Comparison of ENCODE assay signal across 8 cellular contexts in genomic region chr7:139232377-139232717, GRCh38. TPM values are rescaled to one million over a fixed set of nuclear protein-coding genes. Genes with fewer than 3 reads are reported as not detected.
DNase-seq lines count a peak whose midpoint lies in the region; ATAC-seq and TF ChIP-seq lines count a peak whose summit lies in the region.

No MANE protein-coding gene starts in this region.

- BruUV-seq in Panc1 (replicated peaks; lab: Mats Ljungman, UMichigan): no TSS peak

- intact Hi-C loops in Panc1 (cut with micrococcal nuclease; ENCODE audit: unreplicated experiment) (loop anchor here (5.0 kb wide), 1 partner anchor 125 kb away; the partner anchor contains the start of gene ZC3HAV1), ovary (cut with DNase I) (no loop called here)

- in situ Hi-C loops in Panc1 (cut with HindIII; ENCODE audit: low pct_unique_long_range_greater_than_20kb, low sequenced_read_pairs): no loop called here

- H3K27me3 ChIP-seq in Panc1 (ENCODE audit: control insufficient read depth, insufficient read depth, low read length) (peaks cover 4% of the 10 kb centered on the region; the same call in 1 of the 2 replicates), ovary (no peaks in the 10 kb centered on the region)

- no peak for TF ChIP-seq POLR2A in ovary (IDR thresholded peaks at IDR 0.05)

- TF ChIP-seq CTCF in Panc1 (IDR thresholded peaks at IDR 0.05): no peak
- TF ChIP-seq CTCF in ovary (IDR thresholded peaks at IDR 0.05): no peak

- 1 to 3% (median 1%) methylated on average over 8 of the region's 8 CpGs for WGBS in ovary, 3 donors

- H3K9me3 ChIP-seq in Panc1 (ENCODE audit: control insufficient read depth, insufficient read depth, low read depth, low read length) (no peaks in the 10 kb centered on the region), ovary (no peaks in the 10 kb centered on the region)

- DNase-seq in Panc1 (ENCODE audit: low read depth, low spot score): no peak
- DNase-seq in epithelial cell of prostate (ENCODE audit: low read depth, low spot score): no peak
- no peak for DNase-seq in ovary
- no peak for DNase-seq in HK-2 (ENCODE audit: unreplicated experiment)
- DNase-seq in NCI-H2196 (lab: John Stamatoyannopoulos, UW; ENCODE audit: unreplicated experiment): no peak
- DNase-seq in epidermal melanocyte (ENCODE audit: insufficient read length, low spot score): no peak

- no peaks in the 10 kb centered on the region; the same call in none of the 2 replicates for H3K36me3 ChIP-seq in Panc1 (ENCODE audit: control insufficient read depth, insufficient read depth, low read length)
- no peaks in the 10 kb centered on the region for H3K36me3 ChIP-seq in ovary

- CTCF ChIA-PET in Panc1 (lab: Charles Lee): no interaction called here

- POLR2A ChIA-PET in Panc1 (lab: Charles Lee): interaction anchor here (0.5 kb wide), 2 partner anchors 586 to 1083 kb away, joined by 4 to 5 read pairs; no protein-coding TSS in a partner anchor

- ATAC-seq in GM21515 (IDR thresholded peaks at IDR 0.05; ENCODE audit: unreplicated experiment) (peak; percentile 15), Panc1 (peak; percentile 5; the same call in 1 of the 2 replicates), GM21723 (IDR thresholded peaks at IDR 0.05; ENCODE audit: unreplicated experiment) (no peak)

- H3K4me1 ChIP-seq in Panc1 (ENCODE audit: control insufficient read depth, insufficient read depth, low read length) (peaks cover 11% of the 10 kb centered on the region), ovary (ENCODE audit: insufficient read depth) (no peaks in the 10 kb centered on the region)

- H3K4me3 ChIP-seq in Panc1 (ENCODE audit: low read depth in 2 of 2, low read length in 2 of 2) (peak overlapping the region; percentile 84 to 93), ovary (peak overlapping the region; percentile 90)

- H3K27ac ChIP-seq in Panc1 (ENCODE audit: low read length) (peak overlapping the region; percentile 73), epithelial cell of prostate (peak overlapping the region; percentile 66), ovary (peak overlapping the region; percentile 95 to 98)

- no peak for TF ChIP-seq EP300 in ovary (IDR thresholded peaks at IDR 0.05)

RNA-seq across cellular contexts. Expression of gene UBN2, which starts 1.3 kb away (rescaled TPM):
- total RNA-seq in Panc1 (2021; ENCODE audit: unreplicated experiment) (14.0 TPM), ovary (10 to 100 TPM; 12.6 to 28.8 (median 19.9) TPM)
- polyA plus RNA-seq in Panc1 (2012; ENCODE audit: insufficient read length): 1.8 TPM
- polyA plus RNA-seq in ovary: 1 to 10 TPM; 3.3 to 8.9 TPM
